In the genomic region with DNA sequence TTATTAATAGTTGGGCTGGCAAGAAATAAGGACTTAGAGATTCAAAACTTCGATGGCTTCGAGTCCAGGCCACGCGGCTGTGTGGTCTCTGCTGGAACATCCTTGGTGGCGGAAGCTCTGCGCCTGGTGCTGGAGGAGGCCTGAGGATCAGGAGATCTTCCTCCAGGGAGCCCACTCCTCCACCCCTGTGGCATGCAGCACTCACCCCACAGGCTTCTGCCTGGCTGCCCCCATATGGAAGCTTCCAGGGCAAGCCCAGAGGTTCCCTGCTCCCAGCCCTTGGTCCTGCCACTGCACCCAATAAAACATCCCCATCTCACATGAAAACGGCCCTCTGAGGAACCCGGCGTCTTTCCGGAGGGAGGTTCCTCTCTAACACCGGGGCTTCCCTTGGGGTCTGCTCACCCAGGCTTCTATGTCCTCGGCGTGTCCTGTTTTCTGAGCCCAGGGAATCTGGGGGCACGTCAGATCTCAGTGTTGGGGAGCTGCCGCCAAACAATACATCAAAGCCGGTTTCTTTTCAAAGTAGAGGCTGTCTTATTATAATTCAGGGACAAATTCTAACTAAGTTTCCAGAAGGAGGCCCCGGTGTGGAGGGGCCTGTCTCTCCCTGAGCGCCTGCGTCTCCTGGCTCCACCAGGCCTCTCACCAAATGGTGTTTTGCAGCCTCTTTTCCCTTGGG, we compare ENCODE assay signal across 29 cellular contexts. TPM values are rescaled to one million over a fixed set of nuclear protein-coding genes. Genes with fewer than 3 reads are reported as not detected.
DNase-seq lines count a peak whose midpoint lies in the region; ATAC-seq and TF ChIP-seq lines count a peak whose summit lies in the region.
"Had no signal": no experiment of that assay in that cellular context is flagged by ENCODE, and none has a peak within 500 bp of the region (broad histone marks: within the 10 kb centered on the region; RNA-seq: fewer than 3 reads in every experiment).

No MANE protein-coding gene starts in this region.

- no peak overlapping the region for H3K27ac ChIP-seq in heart right ventricle
- H3K27ac ChIP-seq in prostate gland: peak overlapping the region; percentile 9 to 25
- H3K27ac ChIP-seq in aorta (ENCODE audit: low read depth in 1 of 2, low read length in 2 of 2): peak overlapping the region; percentile 15 to 48
- H3K27ac ChIP-seq: PC-9, right atrium auricular region, transverse colon had no signal

- DNase-seq in Right ventricle myocardium superior (peak; percentile 30), heart right ventricle (no peak), left colon (peak; percentile 3 to 19), prostate gland (ENCODE audit: low spot score) (no peak), aorta (peak in 1 of 2 donors; percentile 73), NCI-H128 (lab: John Stamatoyannopoulos, UW; ENCODE audit: unreplicated experiment) (no peak), NCI-H748 (lab: John Stamatoyannopoulos, UW; ENCODE audit: unreplicated experiment) (no peak)
- no peak for DNase-seq in NK-92 treated with Interleukin-12 subunit alpha and Interleukin-12 subunit beta, amount 100 ng/mL, for 24 hours (lab: John Stamatoyannopoulos, UW)
- DNase-seq: activated CD4-positive, CD25-positive, alpha-beta regulatory T cell treated with anti-CD3 and anti-CD28 coated beads, Interleukin-2, amount 50 U/mL, for 72 hours; activated CD8-positive, alpha-beta memory T cell treated with anti-CD3 and anti-CD28 coated beads for 24 hours; activated naive CD4-positive, alpha-beta T cell treated with anti-CD3 and anti-CD28 coated beads, Interleukin-2, amount 10 ng/mL, durations not matched to agents 7 days and 5 days; activated T-cell treated with anti-CD3 and anti-CD28 coated beads, Interleukin-2, amount 50 U/mL, for 72 hours; amniotic stem cell; CD8-positive, alpha-beta T cell; dermis blood vessel endothelial cell; left cardiac atrium; naive B cell; NCI-H1105 treated with DMSO at 0.1 percent for 48 hours; NCI-H2107; NCI-H446; PC-9; SIG-M5; stimulated activated naive CD8-positive, alpha-beta T cell treated with anti-CD3 and anti-CD28 coated beads, Interleukin-15, Interleukin-2, amounts not matched to agents 100 U/mL and 50 U/mL, for 24 hours; transverse colon had no signal

- H3K4me1 ChIP-seq in heart right ventricle: peaks cover 0 to 16% (median 0%) of the 10 kb centered on the region in 9 donors
- peaks cover 19% of the 10 kb centered on the region for H3K4me1 ChIP-seq in prostate gland (replicated peaks)
- peaks cover 1 to 6% of the 10 kb centered on the region in 2 donors for H3K4me1 ChIP-seq in aorta (ENCODE audit: control insufficient read depth in 1 of 2, insufficient read depth in 2 of 2, low read length in 2 of 2)

- H3K27me3 ChIP-seq in heart right ventricle (no peaks in the 10 kb centered on the region), prostate gland (replicated peaks; ENCODE audit: insufficient read depth) (no peaks in the 10 kb centered on the region), aorta (ENCODE audit: control insufficient read depth in 1 of 2, insufficient read depth in 2 of 2, low read length in 1 of 2) (no peaks in the 10 kb centered on the region)
- H3K27me3 ChIP-seq: heart left ventricle, right atrium auricular region, transverse colon had no signal

- H3K4me3 ChIP-seq in heart right ventricle: no peak overlapping the region
- no peak overlapping the region for H3K4me3 ChIP-seq in prostate gland
- H3K4me3 ChIP-seq in aorta (ENCODE audit: low read length in 2 of 2): no peak overlapping the region
- H3K4me3 ChIP-seq: A549, heart left ventricle, PC-9, right atrium auricular region, transverse colon had no signal

- WGBS in heart right ventricle, 2 donors: 92 to 96% methylated on average over 19 of the region's 19 CpGs
- 83% methylated on average over 19 of the region's 19 CpGs for WGBS in prostate gland
- 51 to 64% methylated on average over 19 of the region's 19 CpGs for WGBS in aorta, 2 donors

- no peaks in the 10 kb centered on the region for H3K9me3 ChIP-seq in heart right ventricle
- no peaks in the 10 kb centered on the region for H3K9me3 ChIP-seq in prostate gland
- no peaks in the 10 kb centered on the region for H3K9me3 ChIP-seq in aorta (ENCODE audit: control insufficient read depth, low read length)
- H3K9me3 ChIP-seq: A549, heart left ventricle, right atrium auricular region, transverse colon had no signal

- H3K36me3 ChIP-seq in heart right ventricle (no peaks in the 10 kb centered on the region), prostate gland (no peaks in the 10 kb centered on the region), aorta (ENCODE audit: control insufficient read depth in 1 of 2, insufficient read depth in 2 of 2, low read length in 1 of 2) (no peaks in the 10 kb centered on the region)
- H3K36me3 ChIP-seq: heart left ventricle, right atrium auricular region, transverse colon had no signal

- TF ChIP-seq POLR2A in prostate gland (IDR thresholded peaks at IDR 0.05): no peak

- TF ChIP-seq CTCF in heart right ventricle (IDR thresholded peaks at IDR 0.05) (no peak), prostate gland (IDR thresholded peaks at IDR 0.05) (no peak)

- intact Hi-C loops in Right ventricle myocardium superior (cut with DNase I): no loop called here
- intact Hi-C loops in heart right ventricle (cut with DNase I): no loop called here
- intact Hi-C loops in left colon (cut with DNase I, micrococcal nuclease): no loop called here
- intact Hi-C loops in prostate gland (cut with DNase I): loop anchor here (5.0 to 10.0 kb wide), 2 partner anchors 58 to 110 kb away; no protein-coding TSS in a partner anchor
- intact Hi-C loops in aorta (cut with DNase I): loop anchor here in 1 of 2 donors (5.0 kb wide), 2 partner anchors 45 to 110 kb away; no protein-coding TSS in a partner anchor

- no peak for ATAC-seq in Right ventricle myocardium superior (ENCODE audit: poor library complexity)
- ATAC-seq in heart right ventricle: no peak
- ATAC-seq in left colon: no peak
- no peak for ATAC-seq in aorta (ENCODE audit: low FRiP score)
- ATAC-seq: A549; activated T-cell treated with anti-CD3 and anti-CD28 coated beads, Interleukin-2, amount 50 U/mL, for 72 hours; CD8-positive, alpha-beta T cell; heart left ventricle; left cardiac atrium; stimulated activated naive CD8-positive, alpha-beta T cell treated with anti-CD3 and anti-CD28 coated beads, Interleukin-15, Interleukin-2, amounts not matched to agents 100 U/mL and 50 U/mL, for 24 hours had no signal

RNA-seq across cellular contexts. Expression of a gene that starts 32.4 kb away (rescaled TPM):
- total RNA-seq in Right ventricle myocardium superior: not detected
- total RNA-seq in heart right ventricle: not detected
- under 1 TPM in 1 of 2 donors, not detected in 1; 0.04 TPM for polyA plus RNA-seq in heart right ventricle
- under 1 TPM; 0.08 to 0.09 TPM for total RNA-seq in left colon
- 1 to 10 TPM; 1.6 to 8.0 TPM for total RNA-seq in prostate gland
- not detected for total RNA-seq in aorta
- under 1 TPM; 0.10 to 0.13 TPM for polyA plus RNA-seq in aorta
- total RNA-seq: activated T-cell treated with anti-CD3 and anti-CD28 coated beads, Interleukin-2, amount 50 U/mL, for 72 hours; CD8-positive, alpha-beta T cell; dermis blood vessel endothelial cell; heart left ventricle; left cardiac atrium; omental fat pad; PC-9; right atrium auricular region; transverse colon had no signal
- polyA plus RNA-seq: A549, IgD-negative memory B cell had no signal

RNA-seq across cellular contexts. Expression of a gene that starts 57.8 kb away (rescaled TPM):
- total RNA-seq in Right ventricle myocardium superior (not detected), heart right ventricle (not detected), left colon (not detected), prostate gland (10 to 100 TPM in 1 of 2 donors, under 1 TPM in 1; 0.46 to 10.5 TPM), aorta (not detected)
- polyA plus RNA-seq in heart right ventricle (not detected), aorta (not detected)
- total RNA-seq: activated T-cell treated with anti-CD3 and anti-CD28 coated beads, Interleukin-2, amount 50 U/mL, for 72 hours; CD8-positive, alpha-beta T cell; dermis blood vessel endothelial cell; heart left ventricle; left cardiac atrium; omental fat pad; right atrium auricular region; transverse colon had no signal
- polyA plus RNA-seq: A549, heart left ventricle, IgD-negative memory B cell had no signal

Comparison
In these comparisons a context has a peak if more than half of its experiments do, and no peak if none do; other contexts are left out.
1. DNase-seq: peak in Right ventricle myocardium superior (single experiment) and left colon (2 of 2); none in heart right ventricle (0 of 2), prostate gland (single experiment), NK-92 treated with Interleukin-12 subunit alpha and Interleukin-12 subunit beta, amount 100 ng/mL, for 24 hours (single experiment), NCI-H128 (single experiment) and NCI-H748 (single experiment).
2. H3K27ac ChIP-seq: peak in prostate gland (2 of 2) and aorta (2 of 2); none in heart right ventricle (0 of 10).